In genomic region chr21:35044128-35044527, GRCh38 we compare ENCODE assay signal across 15 cellular contexts. TPM values are rescaled to one million over a fixed set of nuclear protein-coding genes. Genes with fewer than 3 reads are reported as not detected.
A peak's percentile ranks its signal among the peaks of the same experiment; 100 is the strongest.
DNase-seq lines count a peak whose midpoint lies in the region; ATAC-seq and TF ChIP-seq lines count a peak whose summit lies in the region.
"Had no signal": no experiment of that assay in that cellular context is flagged by ENCODE, and none has a peak within 500 bp of the region (broad histone marks: within the 10 kb centered on the region; RNA-seq: fewer than 3 reads in every experiment).

No MANE protein-coding gene starts in this region.

- TF ChIP-seq CTCF in CD4-positive, alpha-beta T cell (IDR thresholded peaks at IDR 0.05) = no peak
- TF ChIP-seq CTCF in chondrocyte (IDR thresholded peaks at IDR 0.05) = no peak

- peak overlapping the region; percentile 97 for H3K27ac Mint-ChIP-seq in CD4-positive, alpha-beta T cell
- peak overlapping the region; percentile 60 to 91 (median 90) for H3K27ac Mint-ChIP-seq in IgD-negative memory B cell
- H3K27ac Mint-ChIP-seq in activated naive CD8-positive, alpha-beta T cell treated with anti-CD3 and anti-CD28 coated beads, Interleukin-2, amount 50 U/mL, for 24 hours = peak overlapping the region; percentile 97
- peak overlapping the region; percentile 95 for H3K27ac Mint-ChIP-seq in natural killer cell treated with Interleukin-12 subunit alpha and Interleukin-12 subunit beta and Interleukin-15 and Interleukin-18, amount 100 ng/mL, for 72 hours
- no peak overlapping the region for H3K27ac Mint-ChIP-seq in chondrocyte (ENCODE audit: unreplicated experiment)
- H3K27ac Mint-ChIP-seq: HFFc6 had no signal

- no peaks in the 10 kb centered on the region for H3K27me3 ChIP-seq in CD4-positive, alpha-beta T cell (ENCODE audit: control insufficient read depth, insufficient read depth, low read length)

- H3K9me3 Mint-ChIP-seq in CD4-positive, alpha-beta T cell = no peaks in the 10 kb centered on the region
- H3K9me3 Mint-ChIP-seq in IgD-negative memory B cell (no peaks in the 10 kb centered on the region), chondrocyte (ENCODE audit: low read depth) (no peaks in the 10 kb centered on the region)
- H3K9me3 Mint-ChIP-seq in activated naive CD8-positive, alpha-beta T cell treated with anti-CD3 and anti-CD28 coated beads, Interleukin-2, amount 50 U/mL, for 24 hours = no peaks in the 10 kb centered on the region
- H3K9me3 Mint-ChIP-seq in natural killer cell treated with Interleukin-12 subunit alpha and Interleukin-12 subunit beta and Interleukin-15 and Interleukin-18, amount 100 ng/mL, for 72 hours = no peaks in the 10 kb centered on the region
- H3K9me3 Mint-ChIP-seq: CD14-positive monocyte, HFFc6 had no signal

- peak overlapping the region; percentile 93 for H3K27ac ChIP-seq in CD4-positive, alpha-beta T cell (ENCODE audit: low read depth, low read length)
- H3K27ac ChIP-seq: HL-60, VCaP had no signal

- peak overlapping the region; percentile 96 for H3K4me3 Mint-ChIP-seq in CD4-positive, alpha-beta T cell
- H3K4me3 Mint-ChIP-seq in IgD-negative memory B cell (peak overlapping the region in 2 of 4 donors; percentile 92 to 98), chondrocyte (ENCODE audit: unreplicated experiment) (no peak overlapping the region)
- peak overlapping the region; percentile 45 for H3K4me3 Mint-ChIP-seq in activated naive CD8-positive, alpha-beta T cell treated with anti-CD3 and anti-CD28 coated beads, Interleukin-2, amount 50 U/mL, for 24 hours
- peak overlapping the region; percentile 98 for H3K4me3 Mint-ChIP-seq in natural killer cell treated with Interleukin-12 subunit alpha and Interleukin-12 subunit beta and Interleukin-15 and Interleukin-18, amount 100 ng/mL, for 72 hours
- H3K4me3 Mint-ChIP-seq: CD14-positive monocyte, HFFc6 had no signal

- H3K9me3 ChIP-seq in CD4-positive, alpha-beta T cell (ENCODE audit: control insufficient read depth, low read length) = no peaks in the 10 kb centered on the region

- no peak for ATAC-seq in CD4-positive, alpha-beta T cell (ENCODE audit: poor library complexity)
- ATAC-seq in activated naive CD8-positive, alpha-beta T cell treated with anti-CD3 and anti-CD28 coated beads, Interleukin-2, amount 50 U/mL, for 24 hours = no peak
- ATAC-seq in natural killer cell treated with Interleukin-12 subunit alpha and Interleukin-12 subunit beta and Interleukin-15 and Interleukin-18, amount 100 ng/mL, for 72 hours = no peak

- H3K4me1 Mint-ChIP-seq in CD4-positive, alpha-beta T cell (ENCODE audit: low read depth) = peaks cover 91% of the 10 kb centered on the region
- H3K4me1 Mint-ChIP-seq in IgD-negative memory B cell (peaks cover 56 to 76% (median 75%) of the 10 kb centered on the region in 3 donors), chondrocyte (ENCODE audit: low read depth) (peaks cover 41% of the 10 kb centered on the region)
- H3K4me1 Mint-ChIP-seq in activated naive CD8-positive, alpha-beta T cell treated with anti-CD3 and anti-CD28 coated beads, Interleukin-2, amount 50 U/mL, for 24 hours = peaks cover 96% of the 10 kb centered on the region
- peaks cover 76 to 88% of the 10 kb centered on the region in 2 donors for H3K4me1 Mint-ChIP-seq in natural killer cell treated with Interleukin-12 subunit alpha and Interleukin-12 subunit beta and Interleukin-15 and Interleukin-18, amount 100 ng/mL, for 72 hours (ENCODE audit: low read depth in 2 of 2)

- no peak for DNase-seq in CD4-positive, alpha-beta T cell
- no peak for DNase-seq in activated naive CD8-positive, alpha-beta T cell treated with anti-CD3 and anti-CD28 coated beads, Interleukin-2, amount 50 U/mL, for 24 hours
- no peak for DNase-seq in natural killer cell treated with Interleukin-12 subunit alpha and Interleukin-12 subunit beta and Interleukin-15 and Interleukin-18, amount 100 ng/mL, for 72 hours (ENCODE audit: low spot score)
- no peak for DNase-seq in chondrocyte (ENCODE audit: low spot score)
- no peak for DNase-seq in cortex of kidney (lab: John Stamatoyannopoulos, UW)
- no peak for DNase-seq in LoVo (ENCODE audit: low spot score)
- DNase-seq in NCI-H2081 (lab: John Stamatoyannopoulos, UW) = no peak
- DNase-seq: HFFc6; islet precursor cell; NK-92 treated with Interleukin-12 subunit alpha and Interleukin-12 subunit beta, amount 100 ng/mL, for 24 hours; retina had no signal

- POLR2A ChIA-PET in CD4-positive, alpha-beta T cell (lab: Charles Lee) = interaction anchor here (0.9 to 11.6 kb wide), 8 partner anchors 13 to 219 kb away, joined by 3 to 227 read pairs (median 6); no protein-coding TSS in a partner anchor

- CTCF ChIA-PET in CD4-positive, alpha-beta T cell (lab: Charles Lee) = interaction anchor here (1.1 to 1.7 kb wide), 3 partner anchors 15 to 154 kb away, joined by 4 to 5 read pairs (median 4); no protein-coding TSS in a partner anchor

- peaks cover 93% of the 10 kb centered on the region for H3K36me3 Mint-ChIP-seq in CD4-positive, alpha-beta T cell (ENCODE audit: low read depth)
- H3K36me3 Mint-ChIP-seq in IgD-negative memory B cell (peaks cover 4% of the 10 kb centered on the region), chondrocyte (ENCODE audit: low read depth) (peaks cover 4% of the 10 kb centered on the region)
- peaks cover 12% of the 10 kb centered on the region for H3K36me3 Mint-ChIP-seq in activated naive CD8-positive, alpha-beta T cell treated with anti-CD3 and anti-CD28 coated beads, Interleukin-2, amount 50 U/mL, for 24 hours (ENCODE audit: low read depth)
- H3K36me3 Mint-ChIP-seq in natural killer cell treated with Interleukin-12 subunit alpha and Interleukin-12 subunit beta and Interleukin-15 and Interleukin-18, amount 100 ng/mL, for 72 hours = peaks cover 4% of the 10 kb centered on the region

- intact Hi-C loops in CD4-positive, alpha-beta T cell (cut with DNase I, micrococcal nuclease) = loop anchor here in 1 of 2 experiments (2.0 kb wide), 1 partner anchor 17 kb away; no protein-coding TSS in a partner anchor

- no peaks in the 10 kb centered on the region for H3K27me3 Mint-ChIP-seq in CD4-positive, alpha-beta T cell
- peaks cover 4% of the 10 kb centered on the region for H3K27me3 Mint-ChIP-seq in IgD-negative memory B cell
- H3K27me3 Mint-ChIP-seq in activated naive CD8-positive, alpha-beta T cell treated with anti-CD3 and anti-CD28 coated beads, Interleukin-2, amount 50 U/mL, for 24 hours = peaks cover 2% of the 10 kb centered on the region
- H3K27me3 Mint-ChIP-seq in natural killer cell treated with Interleukin-12 subunit alpha and Interleukin-12 subunit beta and Interleukin-15 and Interleukin-18, amount 100 ng/mL, for 72 hours = no peaks in the 10 kb centered on the region
- H3K27me3 Mint-ChIP-seq in chondrocyte (ENCODE audit: low read depth) = no peaks in the 10 kb centered on the region

RNA-seq across cellular contexts. Expression of gene RUNX1, which starts 5.0 kb away (rescaled TPM):
- 10 to 100 TPM; 71.7 to 74.3 TPM for total RNA-seq in CD4-positive, alpha-beta T cell
- 9.2 TPM for polyA plus RNA-seq in IgD-negative memory B cell
- total RNA-seq in natural killer cell treated with Interleukin-12 subunit alpha and Interleukin-12 subunit beta and Interleukin-15 and Interleukin-18, amount 100 ng/mL, for 72 hours = 100 to 1,000 TPM in 1 of 2 donors, 10 to 100 TPM in 1; 67.8 to 121 TPM
- 37.9 to 73.5 TPM (median 39.7 TPM) in 3 replicates for total RNA-seq in chondrocyte
